Comparison of ENCODE assay signal across 23 cellular contexts in the genomic region with DNA sequence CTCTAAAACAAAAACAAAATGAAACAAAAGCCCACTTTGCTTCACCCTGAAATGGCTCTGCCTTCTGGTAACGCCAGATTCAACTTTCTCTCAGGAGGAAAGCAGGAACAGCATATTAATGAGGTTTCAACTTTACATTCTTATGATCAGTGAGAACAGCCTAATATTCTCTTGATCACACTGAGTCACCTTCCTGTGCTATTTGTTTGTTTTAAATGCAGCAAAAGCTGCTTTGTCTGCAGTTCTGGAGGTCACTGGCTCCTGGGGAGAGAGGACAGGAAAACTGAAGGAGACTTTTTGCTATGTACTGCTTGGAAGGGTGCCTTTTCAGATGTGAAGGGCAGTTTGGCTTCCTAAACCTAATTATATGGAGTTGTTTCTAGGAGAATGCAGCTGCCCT. TPM values are rescaled to one million over a fixed set of nuclear protein-coding genes. Genes with fewer than 3 reads are reported as not detected.
DNase-seq lines count a peak whose midpoint lies in the region; ATAC-seq lines count a peak whose summit lies in the region.
"Had no signal": no experiment of that assay in that cellular context is flagged by ENCODE, and none has a peak within 500 bp of the region (broad histone marks: within the 10 kb centered on the region; RNA-seq: fewer than 3 reads in every experiment).

No MANE protein-coding gene starts in this region.

- no peak for ATAC-seq in HG03378 (IDR thresholded peaks at IDR 0.05; ENCODE audit: unreplicated experiment)
- no peak for ATAC-seq in stimulated activated effector memory CD8-positive, alpha-beta T cell treated with anti-CD3 and anti-CD28 coated beads, Interleukin-12 subunit alpha, Interleukin-12 subunit beta, amount 100 ng/mL, for 72 hours
- ATAC-seq: K562, right cardiac atrium, upper lobe of right lung had no signal

- peaks cover 2% of the 10 kb centered on the region for H3K4me1 ChIP-seq in mesenchymal stem cell (ENCODE audit: control insufficient read depth, insufficient read depth, low read depth, low read length)
- H3K4me1 ChIP-seq: upper lobe of right lung had no signal

- H2BK120ac ChIP-seq in mesenchymal stem cell (ENCODE audit: low read depth, low read length): no peak overlapping the region

- no peak overlapping the region for H2AFZ ChIP-seq in mesenchymal stem cell (ENCODE audit: low read depth, low read length)

- H3K14ac ChIP-seq in mesenchymal stem cell (ENCODE audit: low read length in 2 of 2): no peak overlapping the region

- H2AK5ac ChIP-seq in mesenchymal stem cell (ENCODE audit: low read length, severe bottlenecking): no peak overlapping the region

- no peak overlapping the region for H3K4me3 ChIP-seq in mesenchymal stem cell (ENCODE audit: insufficient read depth in 1 of 2, low read depth in 1 of 2, low read length in 2 of 2)
- H3K4me3 ChIP-seq: K562, upper lobe of right lung had no signal

- no peak overlapping the region for H4K91ac ChIP-seq in mesenchymal stem cell (ENCODE audit: low read length)

- no peak overlapping the region for H3K27ac Mint-ChIP-seq in stimulated activated effector memory CD8-positive, alpha-beta T cell treated with anti-CD3 and anti-CD28 coated beads, Interleukin-12 subunit alpha, Interleukin-12 subunit beta, amount 100 ng/mL, for 72 hours
- H3K27ac Mint-ChIP-seq in activated naive CD4-positive, alpha-beta T cell treated with anti-CD3 and anti-CD28 coated beads, Interleukin-2, amount 10 ng/mL, durations not matched to agents 7 days and 5 days: no peak overlapping the region
- H3K27ac Mint-ChIP-seq: activated CD4-positive, alpha-beta memory T cell treated with anti-CD3 and anti-CD28 coated beads, Interleukin-2, amount 10 ng/mL, durations not matched to agents 7 days and 5 days; activated naive CD4-positive, alpha-beta T cell treated with anti-CD3 and anti-CD28 coated beads, Interleukin-2, amount 50 U/mL, for 24 hours; activated T-cell treated with anti-CD3 and anti-CD28 coated beads, Interleukin-2, amount 50 U/mL, for 24 hours; CD14-positive monocyte; nephron progenitor cell had no signal

- WGBS in mesenchymal stem cell: no CpG with 5 or more reads among the region's 1 CpG

- H3K36me3 Mint-ChIP-seq in stimulated activated effector memory CD8-positive, alpha-beta T cell treated with anti-CD3 and anti-CD28 coated beads, Interleukin-12 subunit alpha, Interleukin-12 subunit beta, amount 100 ng/mL, for 72 hours: no peaks in the 10 kb centered on the region
- H3K36me3 Mint-ChIP-seq in activated naive CD4-positive, alpha-beta T cell treated with anti-CD3 and anti-CD28 coated beads, Interleukin-2, amount 10 ng/mL, durations not matched to agents 7 days and 5 days: no peaks in the 10 kb centered on the region
- H3K36me3 Mint-ChIP-seq: activated naive CD4-positive, alpha-beta T cell treated with anti-CD3 and anti-CD28 coated beads, Interleukin-2, amount 50 U/mL, for 24 hours; CD14-positive monocyte had no signal

- H3K4me2 ChIP-seq in mesenchymal stem cell (ENCODE audit: low read length, poor library complexity, severe bottlenecking): no peak overlapping the region

- H3K27me3 Mint-ChIP-seq in activated naive CD4-positive, alpha-beta T cell treated with anti-CD3 and anti-CD28 coated beads, Interleukin-2, amount 10 ng/mL, durations not matched to agents 7 days and 5 days: peaks cover 11% of the 10 kb centered on the region

- peak overlapping the region in 1 of 2 experiments; percentile 5 for H2BK12ac ChIP-seq in mesenchymal stem cell (ENCODE audit: low read length in 2 of 2)

- H3K9ac ChIP-seq in mesenchymal stem cell (ENCODE audit: low read length): no peak overlapping the region

- DNase-seq in COLO829 (ENCODE audit: low spot score): peak; percentile 68
- peak; percentile 41 for DNase-seq in LHCN-M2 (ENCODE audit: low read depth)
- peak; percentile 51 for DNase-seq in dermis blood vessel endothelial cell
- peak; percentile 45 for DNase-seq in mesenchymal stem cell
- DNase-seq in stimulated activated effector memory CD8-positive, alpha-beta T cell treated with anti-CD3 and anti-CD28 coated beads, Interleukin-12 subunit alpha, Interleukin-12 subunit beta, amount 100 ng/mL, for 72 hours (ENCODE audit: low spot score in 2 of 2): no peak
- DNase-seq in NCI-H2107 treated with DMSO at 0.1 percent for 48 hours (lab: John Stamatoyannopoulos, UW; ENCODE audit: unreplicated experiment): no peak
- no peak for DNase-seq in activated naive CD4-positive, alpha-beta T cell treated with anti-CD3 and anti-CD28 coated beads, Interleukin-2, amount 10 ng/mL, durations not matched to agents 7 days and 5 days
- DNase-seq: activated CD4-positive, alpha-beta memory T cell treated with anti-CD3 and anti-CD28 coated beads, Interleukin-2, amount 10 ng/mL, durations not matched to agents 7 days and 5 days; activated T-cell treated with anti-CD3 and anti-CD28 coated beads, Interleukin-2, amount 50 U/mL, for 24 hours; brain microvascular endothelial cell; DMS 273 treated with DMSO at 0.1 percent for 48 hours; kidney glomerular epithelial cell; NCI-H2107; NCI-H526 treated with DMSO at 0.1 percent for 48 hours; nephron progenitor cell; right cardiac atrium; SHP77 treated with DMSO at 0.1 percent for 48 hours; T-helper 1 cell; upper lobe of right lung had no signal

- no peaks in the 10 kb centered on the region for H3K4me1 Mint-ChIP-seq in stimulated activated effector memory CD8-positive, alpha-beta T cell treated with anti-CD3 and anti-CD28 coated beads, Interleukin-12 subunit alpha, Interleukin-12 subunit beta, amount 100 ng/mL, for 72 hours
- H3K4me1 Mint-ChIP-seq in activated naive CD4-positive, alpha-beta T cell treated with anti-CD3 and anti-CD28 coated beads, Interleukin-2, amount 10 ng/mL, durations not matched to agents 7 days and 5 days: no peaks in the 10 kb centered on the region
- H3K4me1 Mint-ChIP-seq: activated CD4-positive, alpha-beta memory T cell treated with anti-CD3 and anti-CD28 coated beads, Interleukin-2, amount 10 ng/mL, durations not matched to agents 7 days and 5 days; activated naive CD4-positive, alpha-beta T cell treated with anti-CD3 and anti-CD28 coated beads, Interleukin-2, amount 50 U/mL, for 24 hours; CD14-positive monocyte; nephron progenitor cell had no signal

- H3K18ac ChIP-seq in mesenchymal stem cell (ENCODE audit: low read depth in 1 of 2, low read length in 2 of 2): peak overlapping the region; percentile 16 to 96

- no peak overlapping the region for H2BK5ac ChIP-seq in mesenchymal stem cell (ENCODE audit: low read depth, low read length, poor library complexity, severe bottlenecking)

- no peaks in the 10 kb centered on the region for H3K36me3 ChIP-seq in mesenchymal stem cell (ENCODE audit: control insufficient read depth in 1 of 2, insufficient read depth in 2 of 2, low read depth in 1 of 2, low read length in 2 of 2)
- H3K36me3 ChIP-seq: brain microvascular endothelial cell, upper lobe of right lung had no signal

- H3K27me3 ChIP-seq in mesenchymal stem cell (ENCODE audit: control insufficient read depth in 1 of 2, insufficient read depth in 1 of 2, low read length in 2 of 2): no peaks in the 10 kb centered on the region
- H3K27me3 ChIP-seq: brain microvascular endothelial cell, upper lobe of right lung had no signal

- H3K4ac ChIP-seq in mesenchymal stem cell (ENCODE audit: low read depth in 1 of 2, low read length in 2 of 2): peak overlapping the region in 1 of 2 experiments; percentile 67

- no peaks in the 10 kb centered on the region for H3K79me1 ChIP-seq in mesenchymal stem cell (replicated peaks; ENCODE audit: low read length, poor library complexity, severe bottlenecking)

- no peak overlapping the region for H3K23ac ChIP-seq in mesenchymal stem cell (ENCODE audit: low read length in 2 of 2)

- CTCF ChIA-PET in activated naive CD4-positive, alpha-beta T cell treated with anti-CD3 and anti-CD28 coated beads, Interleukin-2, amount 10 ng/mL, durations not matched to agents 7 days and 5 days (lab: Charles Lee): no interaction called here

- H4K8ac ChIP-seq in mesenchymal stem cell (ENCODE audit: low read length): no peak overlapping the region

- H3K9me3 ChIP-seq in mesenchymal stem cell (ENCODE audit: control insufficient read depth, low read length): no peaks in the 10 kb centered on the region
- H3K9me3 ChIP-seq: upper lobe of right lung had no signal

- peak overlapping the region; percentile 55 for H3K27ac ChIP-seq in mesenchymal stem cell (ENCODE audit: low read length, poor library complexity, severe bottlenecking)
- H3K27ac ChIP-seq: brain microvascular endothelial cell, upper lobe of right lung had no signal

- no peak overlapping the region for H2BK15ac ChIP-seq in mesenchymal stem cell (ENCODE audit: low read depth, poor library complexity, severe bottlenecking)

- H3K4me3 Mint-ChIP-seq in stimulated activated effector memory CD8-positive, alpha-beta T cell treated with anti-CD3 and anti-CD28 coated beads, Interleukin-12 subunit alpha, Interleukin-12 subunit beta, amount 100 ng/mL, for 72 hours: no peak overlapping the region
- H3K4me3 Mint-ChIP-seq in activated naive CD4-positive, alpha-beta T cell treated with anti-CD3 and anti-CD28 coated beads, Interleukin-2, amount 10 ng/mL, durations not matched to agents 7 days and 5 days: no peak overlapping the region
- H3K4me3 Mint-ChIP-seq: activated CD4-positive, alpha-beta memory T cell treated with anti-CD3 and anti-CD28 coated beads, Interleukin-2, amount 10 ng/mL, durations not matched to agents 7 days and 5 days; activated naive CD4-positive, alpha-beta T cell treated with anti-CD3 and anti-CD28 coated beads, Interleukin-2, amount 50 U/mL, for 24 hours; activated T-cell treated with anti-CD3 and anti-CD28 coated beads, Interleukin-2, amount 50 U/mL, for 24 hours; CD14-positive monocyte; nephron progenitor cell had no signal

- no peaks in the 10 kb centered on the region for H3K9me3 Mint-ChIP-seq in stimulated activated effector memory CD8-positive, alpha-beta T cell treated with anti-CD3 and anti-CD28 coated beads, Interleukin-12 subunit alpha, Interleukin-12 subunit beta, amount 100 ng/mL, for 72 hours
- H3K9me3 Mint-ChIP-seq in activated naive CD4-positive, alpha-beta T cell treated with anti-CD3 and anti-CD28 coated beads, Interleukin-2, amount 10 ng/mL, durations not matched to agents 7 days and 5 days: peaks cover 1% of the 10 kb centered on the region
- H3K9me3 Mint-ChIP-seq: activated CD4-positive, alpha-beta memory T cell treated with anti-CD3 and anti-CD28 coated beads, Interleukin-2, amount 10 ng/mL, durations not matched to agents 7 days and 5 days; activated T-cell treated with anti-CD3 and anti-CD28 coated beads, Interleukin-2, amount 50 U/mL, for 24 hours had no signal

RNA-seq across cellular contexts. Expression of a gene that starts 48.1 kb away (rescaled TPM):
- 23.2 and 26.7 TPM in 2 replicates for total RNA-seq in LHCN-M2 (2014; rRNA removed)
- 10.8 TPM for polyA plus RNA-seq in LHCN-M2 (2012)
- total RNA-seq in dermis blood vessel endothelial cell: 25.4 and 30.1 TPM in 2 replicates
- polyA plus RNA-seq in mesenchymal stem cell (2013, experiment 1 of 2): 10.8 TPM
- 11.6 TPM for polyA plus RNA-seq in mesenchymal stem cell (2013, experiment 2 of 2)

RNA-seq across cellular contexts. Expression of a gene that starts 48.2 kb away (rescaled TPM):
- total RNA-seq in LHCN-M2 (2014; rRNA removed) (4.4 and 5.0 TPM in 2 replicates), dermis blood vessel endothelial cell (7.4 and 7.7 TPM in 2 replicates)
- 2.5 TPM for polyA plus RNA-seq in LHCN-M2 (2012)
- 3.8 TPM for polyA plus RNA-seq in mesenchymal stem cell (2013, experiment 1 of 2)
- polyA plus RNA-seq in mesenchymal stem cell (2013, experiment 2 of 2): 3.8 TPM

Comparison
In these comparisons a context has a peak if more than half of its experiments do, and no peak if none do; other contexts are left out.
1. DNase-seq: peak in COLO829 (single experiment), LHCN-M2 (single experiment), dermis blood vessel endothelial cell (single experiment) and mesenchymal stem cell (single experiment); none in stimulated activated effector memory CD8-positive, alpha-beta T cell treated with anti-CD3 and anti-CD28 coated beads, Interleukin-12 subunit alpha, Interleukin-12 subunit beta, amount 100 ng/mL, for 72 hours (0 of 2), NCI-H2107 treated with DMSO at 0.1 percent for 48 hours (single experiment) and activated naive CD4-positive, alpha-beta T cell treated with anti-CD3 and anti-CD28 coated beads, Interleukin-2, amount 10 ng/mL, durations not matched to agents 7 days and 5 days (single experiment).